8 cellular contexts compared by ENCODE assay signal in genomic region chr21:45818904-45819285, GRCh38.
A peak's percentile ranks its signal among the peaks of the same experiment; 100 is the strongest.
DNase-seq lines count a peak whose midpoint lies in the region; ATAC-seq and TF ChIP-seq lines count a peak whose summit lies in the region.

No MANE protein-coding gene starts in this region.

- no peaks in the 10 kb centered on the region for H3K9me3 ChIP-seq in neutrophil

- no peak overlapping the region for H3K4me3 ChIP-seq in neutrophil (ENCODE audit: low read depth in 1 of 2, low read length in 1 of 2)

- H3K4me1 ChIP-seq in neutrophil (ENCODE audit: control insufficient read depth in 1 of 2, insufficient read depth in 1 of 2, low read depth in 1 of 2, low read length in 1 of 2) = peaks cover 45 to 48% of the 10 kb centered on the region in 2 experiments

- ATAC-seq in GM21619 (IDR thresholded peaks at IDR 0.05; ENCODE audit: unreplicated experiment) = no peak

- no peaks in the 10 kb centered on the region for H3K36me3 ChIP-seq in neutrophil

- peak overlapping the region; percentile 55 for H3K27ac ChIP-seq in neutrophil

- TF ChIP-seq CTCF in neutrophil (IDR thresholded peaks at IDR 0.05) (no peak), GM13976 (IDR thresholded peaks at IDR 0.05; ENCODE audit: borderline replicate concordance, control extremely low read depth, extremely low read depth, insufficient read depth, missing control alignments) (no peak)

- DNase-seq in D341Med (ENCODE audit: low spot score) (peak; percentile 24), OCI-M1 (lab: John Stamatoyannopoulos, UW) (peak; percentile 17), GM13976 (ENCODE audit: low spot score) (no peak), HuH-7.5 (ENCODE audit: low spot score) (no peak), iPS-NIHi11 (ENCODE audit: low spot score) (no peak)
- peak; percentile 20 for DNase-seq in activated effector memory CD4-positive, alpha-beta T cell treated with Interleukin-2 at 50 U/mL for 16 hours

- no peaks in the 10 kb centered on the region for H3K27me3 ChIP-seq in neutrophil

- in situ Hi-C loops in GM13976 (cut with MboI; ENCODE audit: low sequenced_read_pairs, unreplicated experiment) = no loop called here

Comparison
In these comparisons a context has a peak if more than half of its experiments do, and no peak if none do; other contexts are left out.
1. DNase-seq: peak in D341Med (single experiment), OCI-M1 (single experiment) and activated effector memory CD4-positive, alpha-beta T cell treated with Interleukin-2 at 50 U/mL for 16 hours (single experiment); none in GM13976 (single experiment), HuH-7.5 (single experiment) and iPS-NIHi11 (single experiment).